ENCODE assay signal across 19 cellular contexts in the genomic region with DNA sequence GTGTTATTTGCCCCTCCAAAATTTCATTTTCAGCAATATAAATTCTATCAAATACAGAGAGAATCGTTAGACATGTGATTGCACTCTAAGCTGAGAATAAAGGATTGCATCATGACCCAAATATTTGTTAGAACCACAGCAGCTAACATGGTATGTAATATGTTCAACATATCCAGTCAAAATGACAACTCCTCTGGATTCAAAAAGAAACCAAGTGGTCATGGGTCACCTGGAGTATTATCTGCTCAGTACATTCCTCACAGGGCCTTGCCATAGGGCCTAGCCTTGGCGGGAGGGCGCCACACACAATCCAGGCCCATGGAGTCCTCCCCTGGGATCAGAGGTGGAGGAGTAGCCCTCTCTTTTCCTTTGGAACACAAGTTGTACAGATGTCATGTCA.
DNase-seq lines count a peak whose midpoint lies in the region; ATAC-seq and TF ChIP-seq lines count a peak whose summit lies in the region.
"Had no signal": no experiment of that assay in that cellular context is flagged by ENCODE, and none has a peak within 500 bp of the region (broad histone marks: within the 10 kb centered on the region; RNA-seq: fewer than 3 reads in every experiment).

No MANE protein-coding gene starts in this region.

- H2AFZ ChIP-seq in fibroblast of lung (ENCODE audit: low read length), result no peak overlapping the region
- H2AFZ ChIP-seq: PC-9 had no signal

- intact Hi-C loops in Right ventricle myocardium inferior (cut with DNase I), result no loop called here

- no peak overlapping the region for H3K4me2 ChIP-seq in fibroblast of lung (ENCODE audit: extremely low read depth, insufficient read depth, low read length)
- H3K4me2 ChIP-seq: BLaER1, PC-9 had no signal

- peaks cover 11% of the 10 kb centered on the region for H3K9me3 Mint-ChIP-seq in activated CD4-positive, alpha-beta T cell treated with anti-CD3 and anti-CD28 coated beads, Interleukin-2, amount 10 ng/mL, durations not matched to agents 7 days and 5 days

- no peak overlapping the region for H3K4me3 Mint-ChIP-seq in activated CD4-positive, alpha-beta T cell treated with anti-CD3 and anti-CD28 coated beads, Interleukin-2, amount 10 ng/mL, durations not matched to agents 7 days and 5 days
- H3K4me3 Mint-ChIP-seq: activated B cell treated with CpG ODN at 0.5 μM for 24 hours had no signal

- peaks cover 8% of the 10 kb centered on the region for H3K27me3 Mint-ChIP-seq in activated CD4-positive, alpha-beta T cell treated with anti-CD3 and anti-CD28 coated beads, Interleukin-2, amount 10 ng/mL, durations not matched to agents 7 days and 5 days

- no peak overlapping the region for H3K4me3 ChIP-seq in fibroblast of lung (replicated peaks in 1 of 4; ENCODE audit: control extremely low read depth in 1 of 4, insufficient read depth in 1 of 4, low read depth in 3 of 4, low read length in 4 of 4)
- H3K4me3 ChIP-seq in retinal pigment epithelial cell (ENCODE audit: low read length), result no peak overlapping the region
- H3K4me3 ChIP-seq: BLaER1, heart right ventricle, PC-9, sigmoid colon, thoracic aorta had no signal

- no peak overlapping the region for H3K27ac ChIP-seq in fibroblast of lung (ENCODE audit: insufficient read depth, low read length)
- H3K27ac ChIP-seq: BLaER1, heart right ventricle, PC-9, thoracic aorta had no signal

- H3K36me3 ChIP-seq in fibroblast of lung (ENCODE audit: control insufficient read depth, insufficient read depth, low read length), result no peaks in the 10 kb centered on the region
- H3K36me3 ChIP-seq: heart right ventricle, sigmoid colon, thoracic aorta had no signal

- no peaks in the 10 kb centered on the region for H4K20me1 ChIP-seq in fibroblast of lung (ENCODE audit: control insufficient read depth, extremely low read depth, insufficient read depth, low read length)
- H4K20me1 ChIP-seq: BLaER1 had no signal

- POLR2A ChIA-PET in activated CD4-positive, alpha-beta T cell treated with anti-CD3 and anti-CD28 coated beads, Interleukin-2, amount 10 ng/mL, durations not matched to agents 7 days and 5 days (lab: Charles Lee), result no interaction called here

- CTCF ChIA-PET in activated CD4-positive, alpha-beta T cell treated with anti-CD3 and anti-CD28 coated beads, Interleukin-2, amount 10 ng/mL, durations not matched to agents 7 days and 5 days (lab: Charles Lee), result interaction anchor here (0.6 to 1.2 kb wide), 2 partner anchors 14 to 205 kb away, joined by 3 read pairs; no protein-coding TSS in a partner anchor

- H3K4me1 Mint-ChIP-seq in activated CD4-positive, alpha-beta T cell treated with anti-CD3 and anti-CD28 coated beads, Interleukin-2, amount 10 ng/mL, durations not matched to agents 7 days and 5 days, result peaks cover 9% of the 10 kb centered on the region
- H3K4me1 Mint-ChIP-seq: activated B cell treated with CpG ODN at 0.5 μM for 24 hours had no signal

- DNase-seq in GM03348 (ENCODE audit: low spot score) (peak; percentile 34), SW480 (ENCODE audit: low spot score) (peak; percentile 29), fibroblast of lung (ENCODE audit: low read depth in 2 of 2) (peak; percentile 68 to 88), retinal pigment epithelial cell (ENCODE audit: low read depth) (peak; percentile 29), NCI-H748 treated with DMSO at 0.1 percent for 48 hours (lab: John Stamatoyannopoulos, UW) (no peak), Right ventricle myocardium inferior (ENCODE audit: missing footprints) (no peak)
- DNase-seq in stimulated activated CD4-positive, alpha-beta T cell treated with anti-CD3 and anti-CD28 coated beads, Interleukin-1b, Interleukin-23, amount 100 ng/mL, for 48 hours, result no peak
- no peak for DNase-seq in activated CD4-positive, alpha-beta T cell treated with anti-CD3 and anti-CD28 coated beads, Interleukin-2, amount 10 ng/mL, durations not matched to agents 7 days and 5 days
- DNase-seq: activated B cell treated with CpG ODN at 0.5 μM for 24 hours; heart right ventricle; MV-4-11; NCI-H2081 treated with DMSO at 0.1 percent for 48 hours; NCI-H526 treated with DMSO at 0.1 percent for 48 hours; PC-9; sigmoid colon; stimulated activated CD4-positive, alpha-beta T cell treated with anti-CD3 and anti-CD28 coated beads, Interleukin-4, amount 100 ng/mL, for 24 hours; stimulated activated CD8-positive, alpha-beta memory T cell treated with anti-CD3 and anti-CD28 coated beads, Interleukin-4, amount 100 ng/mL, for 48 hours had no signal

- no peaks in the 10 kb centered on the region for H3K79me2 ChIP-seq in fibroblast of lung (ENCODE audit: control insufficient read depth, insufficient read depth, low read length)

- H3K4me1 ChIP-seq in fibroblast of lung (ENCODE audit: control insufficient read depth, extremely low read depth, insufficient read depth, low read length), result no peaks in the 10 kb centered on the region

- no peak overlapping the region for H3K27ac Mint-ChIP-seq in activated CD4-positive, alpha-beta T cell treated with anti-CD3 and anti-CD28 coated beads, Interleukin-2, amount 10 ng/mL, durations not matched to agents 7 days and 5 days
- H3K27ac Mint-ChIP-seq: activated B cell treated with CpG ODN at 0.5 μM for 24 hours had no signal

- TF ChIP-seq CTCF in fibroblast of lung (conservative IDR thresholded peaks at IDR 0.05 in 1 of 2, IDR thresholded peaks at IDR 0.05 in 1 of 2; ENCODE audit: low read depth in 1 of 2, low read length in 2 of 2) (no peak), retinal pigment epithelial cell (conservative IDR thresholded peaks at IDR 0.05; ENCODE audit: low read depth, low read length) (no peak)

- peaks cover 1% of the 10 kb centered on the region for H3K36me3 Mint-ChIP-seq in activated CD4-positive, alpha-beta T cell treated with anti-CD3 and anti-CD28 coated beads, Interleukin-2, amount 10 ng/mL, durations not matched to agents 7 days and 5 days (ENCODE audit: low read depth)

- no peaks in the 10 kb centered on the region for H3K9me3 ChIP-seq in fibroblast of lung (ENCODE audit: control insufficient read depth, insufficient read depth, low read depth, low read length)
- H3K9me3 ChIP-seq: sigmoid colon, thoracic aorta had no signal

- H3K27me3 ChIP-seq in fibroblast of lung (ENCODE audit: control insufficient read depth, insufficient read depth, low read length), result no peaks in the 10 kb centered on the region
- H3K27me3 ChIP-seq: BLaER1, sigmoid colon had no signal

- H3K9ac ChIP-seq in fibroblast of lung (ENCODE audit: insufficient read depth, low read length), result no peak overlapping the region
- H3K9ac ChIP-seq: BLaER1 had no signal

- no peak for ATAC-seq in Right ventricle myocardium inferior
- ATAC-seq: heart right ventricle had no signal

Comparison
In these comparisons a context has a peak if more than half of its experiments do, and no peak if none do; other contexts are left out.
1. DNase-seq: peak in GM03348 (single experiment), SW480 (single experiment), fibroblast of lung (2 of 2) and retinal pigment epithelial cell (single experiment); none in NCI-H748 treated with DMSO at 0.1 percent for 48 hours (single experiment), stimulated activated CD4-positive, alpha-beta T cell treated with anti-CD3 and anti-CD28 coated beads, Interleukin-1b, Interleukin-23, amount 100 ng/mL, for 48 hours (single experiment), Right ventricle myocardium inferior (single experiment) and activated CD4-positive, alpha-beta T cell treated with anti-CD3 and anti-CD28 coated beads, Interleukin-2, amount 10 ng/mL, durations not matched to agents 7 days and 5 days (single experiment).